Comparison of ENCODE assay signal across 25 cellular contexts in the genomic region with DNA sequence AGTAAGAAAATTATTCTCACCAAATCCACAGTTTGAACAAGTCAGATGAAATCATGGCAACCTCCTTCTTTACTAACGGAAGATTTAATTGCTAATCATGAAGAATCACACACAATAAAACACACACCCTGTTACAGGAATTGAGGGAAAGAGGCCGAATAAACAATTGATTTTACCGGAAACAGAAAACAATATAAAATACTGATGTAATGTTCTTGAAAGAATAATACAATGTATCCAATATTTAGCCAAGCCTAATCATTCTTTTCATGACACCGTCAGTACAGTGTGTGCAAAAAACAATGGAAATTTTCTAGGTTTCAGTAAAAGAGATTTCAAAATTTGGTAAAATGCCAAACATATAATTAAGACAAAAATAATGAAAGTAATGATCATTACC. TPM values are rescaled to one million over a fixed set of nuclear protein-coding genes. Genes with fewer than 3 reads are reported as not detected.
"Had no signal": no experiment of that assay in that cellular context is flagged by ENCODE, and none has a peak within 500 bp of the region (broad histone marks: within the 10 kb centered on the region; RNA-seq: fewer than 3 reads in every experiment).

No MANE protein-coding gene starts in this region.

- H3K79me2 ChIP-seq: hepatocyte had no signal

- DNase-seq: activated CD4-positive, alpha-beta T cell treated with anti-CD3 and anti-CD28 coated beads for 1 hour; activated CD4-positive, alpha-beta T cell treated with anti-CD3 and anti-CD28 coated beads, Interleukin-2, amount 50 U/mL, for 1 hour; activated CD8-positive, alpha-beta T cell treated with anti-CD3 and anti-CD28 coated beads, Interleukin-2, amount 10 ng/mL, durations not matched to agents 7 days and 5 days; activated gamma-delta T cell; anterior cingulate cortex; brain microvascular endothelial cell; central memory CD4-positive, alpha-beta T cell; immature natural killer cell; nephron progenitor cell; pancreas; psoas muscle; right lobe of liver; stimulated activated CD4-positive, alpha-beta T cell treated with anti-CD3 and anti-CD28 coated beads, Interleukin-1b, Interleukin-23, amount 100 ng/mL, for 48 hours; T-cell; transverse colon; uterus had no signal

- H3K4me1 ChIP-seq: pancreas, psoas muscle, right lobe of liver, suprapubic skin, transverse colon, uterus had no signal

- ATAC-seq: activated CD8-positive, alpha-beta T cell treated with anti-CD3 and anti-CD28 coated beads, Interleukin-2, amount 10 ng/mL, durations not matched to agents 7 days and 5 days; left lobe of liver; pancreas; psoas muscle; T-cell had no signal

- H3K4me3 ChIP-seq: hepatocyte, pancreas, psoas muscle, right lobe of liver, skin epidermis, suprapubic skin, transverse colon, uterus had no signal

- H3K9me3 ChIP-seq: pancreas, psoas muscle, right lobe of liver, suprapubic skin, transverse colon, uterus had no signal

- H3K27me3 ChIP-seq: brain microvascular endothelial cell, hepatocyte, pancreas, right lobe of liver, suprapubic skin, transverse colon, uterus had no signal

- H2AFZ ChIP-seq: hepatocyte had no signal

- H3K36me3 ChIP-seq: brain microvascular endothelial cell, pancreas, right lobe of liver, suprapubic skin, transverse colon, uterus had no signal

- H3K4me2 ChIP-seq: hepatocyte had no signal

- H3K27ac ChIP-seq: brain microvascular endothelial cell, hepatocyte, pancreas, psoas muscle, right lobe of liver, suprapubic skin, transverse colon had no signal

RNA-seq across cellular contexts. Expression of a gene that starts 23.4 kb away (rescaled TPM):
- total RNA-seq: myocyte had no signal

RNA-seq across cellular contexts. Expression of a gene that starts 58.1 kb away (rescaled TPM):
- total RNA-seq: activated CD8-positive, alpha-beta T cell treated with anti-CD3 and anti-CD28 coated beads, Interleukin-2, amount 10 ng/mL, durations not matched to agents 7 days and 5 days; activated T-helper 1 cell treated with anti-CD3 and anti-CD28 coated beads, Interleukin-12 subunit alpha, Interleukin-12 subunit beta, Interleukin-2, Interleukin-4 antibody, amounts not matched to agents 30 ng/mL and 10 ng/mL and 1 ng/mL, durations not matched to agents 14 hours and 24 hours and 36 hours; epithelial cell of proximal tubule; fibroblast of villous mesenchyme; hepatocyte; kidney epithelial cell; myocyte; psoas muscle; right lobe of liver; suprapubic skin; transverse colon; uterus had no signal
